ENCODE assay signal across 2 cellular contexts in the genomic region with DNA sequence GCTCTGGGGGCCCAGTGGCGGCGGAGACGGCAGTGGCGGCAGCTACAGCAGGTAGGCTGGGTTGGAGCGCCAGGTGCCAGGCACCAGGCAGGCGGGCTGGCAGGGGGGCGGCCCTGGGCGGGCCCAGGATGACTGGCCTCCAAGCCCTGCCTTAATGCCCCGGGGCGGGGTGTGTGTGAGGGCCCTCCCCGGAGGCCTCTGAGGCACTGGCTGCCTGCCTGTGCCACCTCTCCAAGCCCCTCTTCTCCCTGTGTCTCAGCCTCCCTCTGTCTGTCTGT.
TF ChIP-seq lines count a peak whose summit lies in the region.

A gene with protein sequence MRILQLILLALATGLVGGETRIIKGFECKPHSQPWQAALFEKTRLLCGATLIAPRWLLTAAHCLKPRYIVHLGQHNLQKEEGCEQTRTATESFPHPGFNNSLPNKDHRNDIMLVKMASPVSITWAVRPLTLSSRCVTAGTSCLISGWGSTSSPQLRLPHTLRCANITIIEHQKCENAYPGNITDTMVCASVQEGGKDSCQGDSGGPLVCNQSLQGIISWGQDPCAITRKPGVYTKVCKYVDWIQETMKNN (minus strand): TSS at position 63 of the 278 bp plus-strand sequence. CDS start 985 bp downstream, outside the sequence.

TF ChIP-seq in A549, 52 proteins besides CTCF, POLR2A, EP300 and RAD21 (continued from another document):
- TF ChIP-seq, protein P1, sequence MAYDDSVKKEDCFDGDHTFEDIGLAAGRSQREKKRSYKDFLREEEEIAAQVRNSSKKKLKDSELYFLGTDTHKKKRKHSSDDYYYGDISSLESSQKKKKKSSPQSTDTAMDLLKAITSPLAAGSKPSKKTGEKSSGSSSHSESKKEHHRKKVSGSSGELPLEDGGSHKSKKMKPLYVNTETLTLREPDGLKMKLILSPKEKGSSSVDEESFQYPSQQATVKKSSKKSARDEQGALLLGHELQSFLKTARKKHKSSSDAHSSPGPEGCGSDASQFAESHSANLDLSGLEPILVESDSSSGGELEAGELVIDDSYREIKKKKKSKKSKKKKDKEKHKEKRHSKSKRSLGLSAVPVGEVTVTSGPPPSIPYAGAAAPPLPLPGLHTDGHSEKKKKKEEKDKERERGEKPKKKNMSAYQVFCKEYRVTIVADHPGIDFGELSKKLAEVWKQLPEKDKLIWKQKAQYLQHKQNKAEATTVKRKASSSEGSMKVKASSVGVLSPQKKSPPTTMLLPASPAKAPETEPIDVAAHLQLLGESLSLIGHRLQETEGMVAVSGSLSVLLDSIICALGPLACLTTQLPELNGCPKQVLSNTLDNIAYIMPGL (CRISPR knock-in tag; IDR thresholded peaks at IDR 0.05; ENCODE audit: borderline replicate concordance), result no peak
- TF ChIP-seq EHF (CRISPR knock-in tag; IDR thresholded peaks at IDR 0.05) (no peak), RFX5 (IDR thresholded peaks at IDR 0.05) (no peak), HOXB5 (CRISPR knock-in tag; IDR thresholded peaks at IDR 0.05) (no peak), ZFP36 (IDR thresholded peaks at IDR 0.05; ENCODE audit: borderline replicate concordance, partially characterized antibody) (no peak), ZSCAN20 (CRISPR knock-in tag; IDR thresholded peaks at IDR 0.05) (no peak), CBX8 (IDR thresholded peaks at IDR 0.05) (no peak), SREBF2 (IDR thresholded peaks at IDR 0.05) (no peak), BHLHE40 (IDR thresholded peaks at IDR 0.05; ENCODE audit: low read depth, low read length) (no peak)
- TF ChIP-seq, protein P2, sequence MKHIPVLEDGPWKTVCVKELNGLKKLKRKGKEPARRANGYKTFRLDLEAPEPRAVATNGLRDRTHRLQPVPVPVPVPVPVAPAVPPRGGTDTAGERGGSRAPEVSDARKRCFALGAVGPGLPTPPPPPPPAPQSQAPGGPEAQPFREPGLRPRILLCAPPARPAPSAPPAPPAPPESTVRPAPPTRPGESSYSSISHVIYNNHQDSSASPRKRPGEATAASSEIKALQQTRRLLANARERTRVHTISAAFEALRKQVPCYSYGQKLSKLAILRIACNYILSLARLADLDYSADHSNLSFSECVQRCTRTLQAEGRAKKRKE (CRISPR knock-in tag; IDR thresholded peaks at IDR 0.05; ENCODE audit: low read depth), result no peak
- TF ChIP-seq, protein P3, sequence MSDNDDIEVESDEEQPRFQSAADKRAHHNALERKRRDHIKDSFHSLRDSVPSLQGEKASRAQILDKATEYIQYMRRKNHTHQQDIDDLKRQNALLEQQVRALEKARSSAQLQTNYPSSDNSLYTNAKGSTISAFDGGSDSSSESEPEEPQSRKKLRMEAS (IDR thresholded peaks at IDR 0.05), result no peak
- TF ChIP-seq, protein P4, sequence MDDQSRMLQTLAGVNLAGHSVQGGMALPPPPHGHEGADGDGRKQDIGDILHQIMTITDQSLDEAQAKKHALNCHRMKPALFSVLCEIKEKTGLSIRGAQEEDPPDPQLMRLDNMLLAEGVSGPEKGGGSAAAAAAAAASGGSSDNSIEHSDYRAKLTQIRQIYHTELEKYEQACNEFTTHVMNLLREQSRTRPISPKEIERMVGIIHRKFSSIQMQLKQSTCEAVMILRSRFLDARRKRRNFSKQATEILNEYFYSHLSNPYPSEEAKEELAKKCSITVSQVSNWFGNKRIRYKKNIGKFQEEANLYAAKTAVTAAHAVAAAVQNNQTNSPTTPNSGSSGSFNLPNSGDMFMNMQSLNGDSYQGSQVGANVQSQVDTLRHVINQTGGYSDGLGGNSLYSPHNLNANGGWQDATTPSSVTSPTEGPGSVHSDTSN (IDR thresholded peaks at IDR 0.05), result no peak

TF ChIP-seq in HCT116, 20 proteins besides CTCF, POLR2A, EP300 and RAD21 (continued from another document):
- TF ChIP-seq SP1 (IDR thresholded peaks at IDR 0.05; ENCODE audit: low read depth) (no peak), ELF1 (IDR thresholded peaks at IDR 0.05; ENCODE audit: borderline replicate concordance, low read depth) (no peak), TCF7L2 (IDR thresholded peaks at IDR 0.05; ENCODE audit: borderline replicate concordance, extremely low read depth, insufficient read depth, insufficient read length) (no peak), SIN3A (IDR thresholded peaks at IDR 0.05; ENCODE audit: low read depth) (no peak), CEBPB (IDR thresholded peaks at IDR 0.05; ENCODE audit: low read depth) (no peak), ZFX (IDR thresholded peaks at IDR 0.05) (no peak), ZNF274 (IDR thresholded peaks at IDR 0.05; ENCODE audit: low read depth, low read length) (no peak), POLR2AphosphoS5 (IDR thresholded peaks at IDR 0.05; ENCODE audit: low read depth, low read length) (no peak), JUND (IDR thresholded peaks at IDR 0.05) (no peak), EZH2phosphoT487 (IDR thresholded peaks at IDR 0.05; ENCODE audit: borderline replicate concordance) (no peak), YY1 (IDR thresholded peaks at IDR 0.05; ENCODE audit: extremely low read depth, insufficient replicate concordance, low read depth, low read length) (no peak)
- TF ChIP-seq, protein P3 (IDR thresholded peaks at IDR 0.05), result no peak
- TF ChIP-seq, protein P5, sequence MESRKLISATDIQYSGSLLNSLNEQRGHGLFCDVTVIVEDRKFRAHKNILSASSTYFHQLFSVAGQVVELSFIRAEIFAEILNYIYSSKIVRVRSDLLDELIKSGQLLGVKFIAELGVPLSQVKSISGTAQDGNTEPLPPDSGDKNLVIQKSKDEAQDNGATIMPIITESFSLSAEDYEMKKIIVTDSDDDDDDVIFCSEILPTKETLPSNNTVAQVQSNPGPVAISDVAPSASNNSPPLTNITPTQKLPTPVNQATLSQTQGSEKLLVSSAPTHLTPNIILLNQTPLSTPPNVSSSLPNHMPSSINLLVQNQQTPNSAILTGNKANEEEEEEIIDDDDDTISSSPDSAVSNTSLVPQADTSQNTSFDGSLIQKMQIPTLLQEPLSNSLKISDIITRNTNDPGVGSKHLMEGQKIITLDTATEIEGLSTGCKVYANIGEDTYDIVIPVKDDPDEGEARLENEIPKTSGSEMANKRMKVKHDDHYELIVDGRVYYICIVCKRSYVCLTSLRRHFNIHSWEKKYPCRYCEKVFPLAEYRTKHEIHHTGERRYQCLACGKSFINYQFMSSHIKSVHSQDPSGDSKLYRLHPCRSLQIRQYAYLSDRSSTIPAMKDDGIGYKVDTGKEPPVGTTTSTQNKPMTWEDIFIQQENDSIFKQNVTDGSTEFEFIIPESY (IDR thresholded peaks at IDR 0.05; ENCODE audit: extremely low read depth, insufficient replicate concordance, low read length), result no peak
TF ChIP-seq in HCT116: peak in this region for 0.
